ENCODE assay signal across 25 cellular contexts in genomic region chr5:74493426-74493825, GRCh38.
"Had no signal": no experiment of that assay in that cellular context is flagged by ENCODE, and none has a peak within 500 bp of the region (broad histone marks: within the 10 kb centered on the region; RNA-seq: fewer than 3 reads in every experiment).

No MANE protein-coding gene starts in this region.

- H3K4me3 Mint-ChIP-seq: activated CD4-positive, alpha-beta T cell treated with anti-CD3 and anti-CD28 coated beads, Interleukin-2, amount 10 ng/mL, durations not matched to agents 7 days and 5 days; activated CD8-positive, alpha-beta memory T cell treated with anti-CD3 and anti-CD28 coated beads, Interleukin-2, amount 10 ng/mL, durations not matched to agents 7 days and 5 days; activated CD8-positive, alpha-beta T cell treated with anti-CD3 and anti-CD28 coated beads for 36 hours; activated naive CD8-positive, alpha-beta T cell; dendritic cell treated with granulocyte-macrophage colony-stimulating factor and Interleukin-4, amounts not matched to agents 40 ng/mL and 50 ng/mL, for 4 days; immature natural killer cell; mesothelial cell of epicardium; naive thymus-derived CD8-positive, alpha-beta T cell; neural progenitor cell had no signal

- FAIRE-seq: endometrium had no signal

- H3K36me3 Mint-ChIP-seq: activated CD8-positive, alpha-beta memory T cell treated with anti-CD3 and anti-CD28 coated beads, Interleukin-2, amount 10 ng/mL, durations not matched to agents 7 days and 5 days; activated naive CD8-positive, alpha-beta T cell; immature natural killer cell; mesothelial cell of epicardium; naive thymus-derived CD8-positive, alpha-beta T cell; neural progenitor cell had no signal

- H2AFZ ChIP-seq: hepatocyte, neural progenitor cell had no signal

- H3K4me1 ChIP-seq: body of pancreas, left ventricle myocardium inferior had no signal

- H3K27ac Mint-ChIP-seq: activated CD4-positive, alpha-beta T cell treated with anti-CD3 and anti-CD28 coated beads, Interleukin-2, amount 10 ng/mL, durations not matched to agents 7 days and 5 days; activated CD8-positive, alpha-beta memory T cell treated with anti-CD3 and anti-CD28 coated beads, Interleukin-2, amount 10 ng/mL, durations not matched to agents 7 days and 5 days; activated CD8-positive, alpha-beta T cell treated with anti-CD3 and anti-CD28 coated beads for 36 hours; activated naive CD8-positive, alpha-beta T cell; dendritic cell treated with granulocyte-macrophage colony-stimulating factor and Interleukin-4, amounts not matched to agents 40 ng/mL and 50 ng/mL, for 4 days; immature natural killer cell; mesothelial cell of epicardium; naive thymus-derived CD8-positive, alpha-beta T cell; neural progenitor cell had no signal

- H3K9me3 Mint-ChIP-seq: activated CD4-positive, alpha-beta T cell treated with anti-CD3 and anti-CD28 coated beads, Interleukin-2, amount 10 ng/mL, durations not matched to agents 7 days and 5 days; activated CD8-positive, alpha-beta T cell treated with anti-CD3 and anti-CD28 coated beads for 36 hours; dendritic cell treated with granulocyte-macrophage colony-stimulating factor and Interleukin-4, amounts not matched to agents 40 ng/mL and 50 ng/mL, for 4 days; naive thymus-derived CD8-positive, alpha-beta T cell had no signal

- H3K9me3 ChIP-seq: body of pancreas, left ventricle myocardium inferior had no signal

- H3K4me3 ChIP-seq: body of pancreas, hepatocyte, left ventricle myocardium inferior, neural progenitor cell had no signal

- H3K4me2 ChIP-seq: hepatocyte, neural progenitor cell had no signal

- ATAC-seq: activated CD8-positive, alpha-beta memory T cell treated with anti-CD3 and anti-CD28 coated beads, Interleukin-2, amount 10 ng/mL, durations not matched to agents 7 days and 5 days; activated CD8-positive, alpha-beta T cell treated with anti-CD3 and anti-CD28 coated beads for 36 hours; body of pancreas; naive thymus-derived CD8-positive, alpha-beta T cell; stimulated activated naive CD8-positive, alpha-beta T cell treated with anti-CD3 and anti-CD28 coated beads, Interleukin-15, Interleukin-2, amounts not matched to agents 100 U/mL and 50 U/mL, for 24 hours had no signal

- H3K27ac ChIP-seq: body of pancreas, hepatocyte, left ventricle myocardium inferior, neural progenitor cell had no signal

- H3K4me1 Mint-ChIP-seq: activated CD4-positive, alpha-beta T cell treated with anti-CD3 and anti-CD28 coated beads, Interleukin-2, amount 10 ng/mL, durations not matched to agents 7 days and 5 days; immature natural killer cell had no signal

- H3K36me3 ChIP-seq: left ventricle myocardium inferior, neural progenitor cell had no signal

- H3K9ac ChIP-seq: neural progenitor cell had no signal

- DNase-seq: activated CD4-positive, alpha-beta T cell treated with anti-CD3 and anti-CD28 coated beads, Interleukin-2, amount 10 ng/mL, durations not matched to agents 7 days and 5 days; activated CD4-positive, CD25-positive, alpha-beta regulatory T cell treated with anti-CD3 and anti-CD28 coated beads, Interleukin-2, amount 50 U/mL, for 72 hours; activated CD8-positive, alpha-beta memory T cell treated with anti-CD3 and anti-CD28 coated beads, Interleukin-2, amount 10 ng/mL, durations not matched to agents 7 days and 5 days; activated CD8-positive, alpha-beta T cell treated with anti-CD3 and anti-CD28 coated beads for 36 hours; activated gamma-delta T cell; activated T-cell treated with anti-CD3 and anti-CD28 coated beads for 4 hours; amniotic stem cell; body of pancreas; caudate nucleus; effector CD4-positive, alpha-beta T cell; erythroblast; foreskin melanocyte; glutamatergic neuron; immature natural killer cell; left ventricle myocardium inferior; naive thymus-derived CD8-positive, alpha-beta T cell; posterior cingulate gyrus; stimulated activated CD4-positive, alpha-beta T cell treated with anti-CD3 and anti-CD28 coated beads, Interleukin-4, amount 100 ng/mL, for 4 hours; stimulated activated naive CD8-positive, alpha-beta T cell treated with anti-CD3 and anti-CD28 coated beads, Interleukin-15, Interleukin-2, amounts not matched to agents 100 U/mL and 50 U/mL, for 24 hours had no signal

- H3K27me3 ChIP-seq: body of pancreas, hepatocyte, neural progenitor cell had no signal
